In genomic region chr1:38586993-38587646, GRCh38 we compare ENCODE assay signal across 8 cellular contexts.
DNase-seq lines count a peak whose midpoint lies in the region; ATAC-seq and TF ChIP-seq lines count a peak whose summit lies in the region.

No MANE protein-coding gene starts in this region.

- H2AK5ac ChIP-seq in neuronal stem cell (ENCODE audit: low read depth, low read length): no peak overlapping the region

- peak overlapping the region; percentile 77 for H2AFZ ChIP-seq in neuronal stem cell (ENCODE audit: low read length)

- no peaks in the 10 kb centered on the region for H3K36me3 ChIP-seq in esophagus muscularis mucosa
- no peaks in the 10 kb centered on the region for H3K36me3 ChIP-seq in neuronal stem cell (replicated peaks in 1 of 2; ENCODE audit: control insufficient read depth in 2 of 2, insufficient read depth in 2 of 2, low read length in 2 of 2)
- no peaks in the 10 kb centered on the region for H3K36me3 ChIP-seq in uterus

- no peak overlapping the region for H2BK12ac ChIP-seq in neuronal stem cell (ENCODE audit: low read length)

- H3K27ac ChIP-seq in esophagus muscularis mucosa (replicated peaks in 1 of 4) (no peak overlapping the region), neuronal stem cell (replicated peaks; ENCODE audit: low read length) (no peak overlapping the region), uterus (no peak overlapping the region)

- no peak overlapping the region for H3K14ac ChIP-seq in neuronal stem cell (ENCODE audit: low read length)

- TF ChIP-seq CTCF in GM12864 (IDR thresholded peaks at IDR 0.05; ENCODE audit: low read depth, low read length, missing control alignments): peak; percentile 99
- peak; percentile 82 for TF ChIP-seq CTCF in NB4 (IDR thresholded peaks at IDR 0.05; ENCODE audit: low read depth, low read length)
- peak; percentile 56 to 70 (median 60) for TF ChIP-seq CTCF in esophagus muscularis mucosa (IDR thresholded peaks at IDR 0.05)
- peak; percentile 20 to 53 (median 40) for TF ChIP-seq CTCF in uterus (IDR thresholded peaks at IDR 0.05)

- H3K9ac ChIP-seq in neuronal stem cell (ENCODE audit: low read depth, low read length, poor library complexity): no peak overlapping the region

- no peak overlapping the region for H2BK5ac ChIP-seq in neuronal stem cell (ENCODE audit: low read length)

- intact Hi-C loops in esophagus muscularis mucosa (cut with DNase I): no loop called here
- intact Hi-C loops in uterus (cut with DNase I; ENCODE audit: low total_unique reads): no loop called here

- peak; percentile 18 for DNase-seq in GM12864 (ENCODE audit: low read depth)
- peak; percentile 38 for DNase-seq in NB4 (ENCODE audit: low read depth)
- DNase-seq in activated CD8-positive, alpha-beta memory T cell treated with anti-CD3 and anti-CD28 coated beads for 24 hours: peak; percentile 81
- DNase-seq in esophagus muscularis mucosa (ENCODE audit: extremely low spot score): no peak
- DNase-seq in neuronal stem cell (ENCODE audit: low spot score): peak; percentile 37
- DNase-seq in uterus: no peak

- no peaks in the 10 kb centered on the region for H3K4me1 ChIP-seq in esophagus muscularis mucosa
- H3K4me1 ChIP-seq in neuronal stem cell (ENCODE audit: control insufficient read depth in 2 of 2, insufficient read depth in 1 of 2, low read depth in 1 of 2, low read length in 2 of 2): peaks cover 0 to 3% of the 10 kb centered on the region in 2 donors
- H3K4me1 ChIP-seq in uterus: no peaks in the 10 kb centered on the region

- H2BK15ac ChIP-seq in neuronal stem cell (ENCODE audit: low read length): no peak overlapping the region

- no peak for TF ChIP-seq EP300 in esophagus muscularis mucosa (IDR thresholded peaks at IDR 0.05)

- no peak overlapping the region for H4K91ac ChIP-seq in neuronal stem cell (ENCODE audit: low read depth, low read length, poor library complexity)

- no peak overlapping the region for H3K4ac ChIP-seq in neuronal stem cell (ENCODE audit: low read length)

- TF ChIP-seq POLR2A in NB4 (IDR thresholded peaks at IDR 0.05; ENCODE audit: extremely low read depth, insufficient read length) (no peak), esophagus muscularis mucosa (IDR thresholded peaks at IDR 0.05; ENCODE audit: low read depth) (no peak), uterus (IDR thresholded peaks at IDR 0.05) (no peak)

- no peak overlapping the region for H3K23ac ChIP-seq in neuronal stem cell (ENCODE audit: low read depth, low read length, poor library complexity)

- no peak overlapping the region for H3K4me3 ChIP-seq in GM12864 (ENCODE audit: low read depth, low read length)
- no peak overlapping the region for H3K4me3 ChIP-seq in NB4 (ENCODE audit: low read depth, low read length)
- H3K4me3 ChIP-seq in esophagus muscularis mucosa: no peak overlapping the region
- no peak overlapping the region for H3K4me3 ChIP-seq in neuronal stem cell (ENCODE audit: low read length in 2 of 2)
- H3K4me3 ChIP-seq in uterus: no peak overlapping the region

- peaks cover 0 to 31% (median 0%) of the 10 kb centered on the region in 4 donors for H3K27me3 ChIP-seq in esophagus muscularis mucosa
- no peaks in the 10 kb centered on the region for H3K27me3 ChIP-seq in neuronal stem cell (ENCODE audit: control insufficient read depth in 3 of 3, insufficient read depth in 3 of 3, low read depth in 1 of 3, low read length in 3 of 3)
- no peaks in the 10 kb centered on the region for H3K27me3 ChIP-seq in uterus

- no peak overlapping the region for H4K8ac ChIP-seq in neuronal stem cell (ENCODE audit: low read depth, low read length)

- WGBS in esophagus muscularis mucosa: 38% methylated on average over 9 of the region's 9 CpGs
- WGBS in neuronal stem cell (ENCODE audit: extremely low coverage in 2 of 2, insufficient read length in 2 of 2, insufficient replicate concordance in 1 of 2), 2 donors: no CpG with 5 or more reads among the region's 9 CpGs

- no peaks in the 10 kb centered on the region for H3K79me1 ChIP-seq in neuronal stem cell (ENCODE audit: low read depth, low read length)

- no peaks in the 10 kb centered on the region for H3K9me3 ChIP-seq in esophagus muscularis mucosa
- H3K9me3 ChIP-seq in neuronal stem cell (replicated peaks in 1 of 2; ENCODE audit: control insufficient read depth in 2 of 2, insufficient read depth in 1 of 2, low read depth in 1 of 2, low read length in 2 of 2): peaks cover 0 to 3% of the 10 kb centered on the region in 2 donors
- H3K9me3 ChIP-seq in uterus: no peaks in the 10 kb centered on the region

- no peak overlapping the region for H3K4me2 ChIP-seq in neuronal stem cell (ENCODE audit: insufficient read depth, low read length, poor library complexity, severe bottlenecking)

- ATAC-seq in GM19324 (IDR thresholded peaks at IDR 0.05; ENCODE audit: low FRiP score, unreplicated experiment) (no peak), HG03135 (IDR thresholded peaks at IDR 0.05; ENCODE audit: unreplicated experiment) (no peak)

- no peak overlapping the region for H2BK120ac ChIP-seq in neuronal stem cell (ENCODE audit: low read depth, low read length)

- peak overlapping the region; percentile 34 for H3K18ac ChIP-seq in neuronal stem cell (ENCODE audit: low read length)

Comparison
In these comparisons a context has a peak if more than half of its experiments do, and no peak if none do; other contexts are left out.
1. DNase-seq: peak in GM12864 (single experiment), NB4 (single experiment), activated CD8-positive, alpha-beta memory T cell treated with anti-CD3 and anti-CD28 coated beads for 24 hours (single experiment) and neuronal stem cell (single experiment); none in esophagus muscularis mucosa (single experiment) and uterus (0 of 2).
2. CTCF ChIP-seq: peak in every context shown above with its lines; median percentile 99 in GM12864; 82 in NB4; 60 in esophagus muscularis mucosa; 40 in uterus.